ENCODE assay signal across 1 cellular context in the genomic region with DNA sequence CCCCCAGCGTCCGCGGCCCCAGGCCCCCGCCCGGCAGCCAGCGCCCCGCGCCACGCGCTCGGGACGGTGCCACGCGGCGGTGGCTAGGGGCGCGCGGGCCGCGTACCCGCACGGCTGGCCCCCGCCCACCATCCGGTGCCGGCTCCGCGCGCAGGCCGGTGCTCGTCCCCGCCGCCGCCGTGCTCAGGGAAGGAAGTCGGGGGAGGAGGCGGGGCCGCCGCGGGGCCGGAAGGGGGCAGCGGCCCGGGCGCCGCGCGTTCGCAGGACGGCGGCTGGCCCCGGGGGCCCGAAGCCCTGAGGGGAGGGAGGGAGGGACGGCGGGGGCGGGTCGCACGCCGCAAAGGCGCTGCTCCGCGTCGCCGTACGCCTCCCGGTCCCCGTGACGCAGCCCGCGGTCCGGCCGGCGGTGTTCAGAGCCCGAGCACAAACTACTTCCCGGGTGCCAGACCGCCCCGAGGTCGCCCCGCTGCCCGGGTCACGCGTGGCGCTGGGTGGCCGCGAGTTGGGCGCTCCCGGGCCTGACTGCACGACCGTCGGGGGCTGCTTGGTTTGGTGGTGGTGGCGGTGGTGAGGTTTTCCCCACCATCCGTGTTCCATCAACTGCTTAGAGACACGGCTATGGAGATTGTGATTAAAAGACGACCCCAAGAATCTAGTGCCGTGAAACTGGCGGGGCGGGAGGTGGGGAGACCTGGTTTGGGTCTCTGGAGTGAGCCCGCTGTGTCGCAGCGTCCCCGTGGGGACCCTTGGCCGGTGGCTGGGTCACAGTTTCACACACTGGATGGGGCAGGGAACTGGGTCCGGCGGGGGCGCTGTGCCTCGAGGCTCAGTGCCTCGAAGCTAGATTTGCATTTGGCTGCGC.
TF ChIP-seq lines count a peak whose summit lies in the region.

Gene DCTD (minus strand): TSS at position 205 of the 862 bp plus-strand sequence. CDS start 1,818 bp downstream, outside the sequence.

TF ChIP-seq in GM12878, 131 proteins besides CTCF, POLR2A, EP300 and RAD21 (continued from another document and continues in another):
- TF ChIP-seq, protein P1, sequence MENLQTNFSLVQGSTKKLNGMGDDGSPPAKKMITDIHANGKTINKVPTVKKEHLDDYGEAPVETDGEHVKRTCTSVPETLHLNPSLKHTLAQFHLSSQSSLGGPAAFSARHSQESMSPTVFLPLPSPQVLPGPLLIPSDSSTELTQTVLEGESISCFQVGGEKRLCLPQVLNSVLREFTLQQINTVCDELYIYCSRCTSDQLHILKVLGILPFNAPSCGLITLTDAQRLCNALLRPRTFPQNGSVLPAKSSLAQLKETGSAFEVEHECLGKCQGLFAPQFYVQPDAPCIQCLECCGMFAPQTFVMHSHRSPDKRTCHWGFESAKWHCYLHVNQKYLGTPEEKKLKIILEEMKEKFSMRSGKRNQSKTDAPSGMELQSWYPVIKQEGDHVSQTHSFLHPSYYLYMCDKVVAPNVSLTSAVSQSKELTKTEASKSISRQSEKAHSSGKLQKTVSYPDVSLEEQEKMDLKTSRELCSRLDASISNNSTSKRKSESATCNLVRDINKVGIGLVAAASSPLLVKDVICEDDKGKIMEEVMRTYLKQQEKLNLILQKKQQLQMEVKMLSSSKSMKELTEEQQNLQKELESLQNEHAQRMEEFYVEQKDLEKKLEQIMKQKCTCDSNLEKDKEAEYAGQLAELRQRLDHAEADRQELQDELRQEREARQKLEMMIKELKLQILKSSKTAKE (IDR thresholded peaks at IDR 0.05; ENCODE audit: low read depth, poor library complexity, severe bottlenecking): no peak
- no peak for TF ChIP-seq NFIC (IDR thresholded peaks at IDR 0.05; ENCODE audit: low read depth, low read length)
- no peak for TF ChIP-seq BCL11A (IDR thresholded peaks at IDR 0.05; ENCODE audit: low read depth, low read length)
- TF ChIP-seq NR2C2 (IDR thresholded peaks at IDR 0.05; ENCODE audit: borderline replicate concordance, control insufficient read depth, insufficient read length, low read depth): no peak
- TF ChIP-seq EZH2 (IDR thresholded peaks at IDR 0.05; ENCODE audit: borderline replicate concordance, control insufficient read depth, low read depth, low read length): no peak
- TF ChIP-seq ZZZ3 (IDR thresholded peaks at IDR 0.05; ENCODE audit: control insufficient read depth, insufficient read length, low read depth): no peak
- no peak for TF ChIP-seq BCLAF1 (IDR thresholded peaks at IDR 0.05)
- TF ChIP-seq E2F8 (IDR thresholded peaks at IDR 0.05; ENCODE audit: low read depth, partially characterized antibody): no peak
- no peak for TF ChIP-seq SUZ12 (IDR thresholded peaks at IDR 0.05; ENCODE audit: unreplicated experiment)
- no peak; the same call in 1 of the 2 replicates for TF ChIP-seq SMAD5 (IDR thresholded peaks at IDR 0.05; ENCODE audit: low read depth)
- TF ChIP-seq, protein P2, sequence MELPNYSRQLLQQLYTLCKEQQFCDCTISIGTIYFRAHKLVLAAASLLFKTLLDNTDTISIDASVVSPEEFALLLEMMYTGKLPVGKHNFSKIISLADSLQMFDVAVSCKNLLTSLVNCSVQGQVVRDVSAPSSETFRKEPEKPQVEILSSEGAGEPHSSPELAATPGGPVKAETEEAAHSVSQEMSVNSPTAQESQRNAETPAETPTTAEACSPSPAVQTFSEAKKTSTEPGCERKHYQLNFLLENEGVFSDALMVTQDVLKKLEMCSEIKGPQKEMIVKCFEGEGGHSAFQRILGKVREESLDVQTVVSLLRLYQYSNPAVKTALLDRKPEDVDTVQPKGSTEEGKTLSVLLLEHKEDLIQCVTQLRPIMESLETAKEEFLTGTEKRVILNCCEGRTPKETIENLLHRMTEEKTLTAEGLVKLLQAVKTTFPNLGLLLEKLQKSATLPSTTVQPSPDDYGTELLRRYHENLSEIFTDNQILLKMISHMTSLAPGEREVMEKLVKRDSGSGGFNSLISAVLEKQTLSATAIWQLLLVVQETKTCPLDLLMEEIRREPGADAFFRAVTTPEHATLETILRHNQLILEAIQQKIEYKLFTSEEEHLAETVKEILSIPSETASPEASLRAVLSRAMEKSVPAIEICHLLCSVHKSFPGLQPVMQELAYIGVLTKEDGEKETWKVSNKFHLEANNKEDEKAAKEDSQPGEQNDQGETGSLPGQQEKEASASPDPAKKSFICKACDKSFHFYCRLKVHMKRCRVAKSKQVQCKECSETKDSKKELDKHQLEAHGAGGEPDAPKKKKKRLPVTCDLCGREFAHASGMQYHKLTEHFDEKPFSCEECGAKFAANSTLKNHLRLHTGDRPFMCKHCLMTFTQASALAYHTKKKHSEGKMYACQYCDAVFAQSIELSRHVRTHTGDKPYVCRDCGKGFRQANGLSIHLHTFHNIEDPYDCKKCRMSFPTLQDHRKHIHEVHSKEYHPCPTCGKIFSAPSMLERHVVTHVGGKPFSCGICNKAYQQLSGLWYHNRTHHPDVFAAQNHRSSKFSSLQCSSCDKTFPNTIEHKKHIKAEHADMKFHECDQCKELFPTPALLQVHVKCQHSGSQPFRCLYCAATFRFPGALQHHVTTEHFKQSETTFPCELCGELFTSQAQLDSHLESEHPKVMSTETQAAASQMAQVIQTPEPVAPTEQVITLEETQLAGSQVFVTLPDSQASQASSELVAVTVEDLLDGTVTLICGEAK (IDR thresholded peaks at IDR 0.05; ENCODE audit: borderline replicate concordance): no peak
- TF ChIP-seq ZBED1 (IDR thresholded peaks at IDR 0.05; ENCODE audit: borderline replicate concordance): no peak
- TF ChIP-seq JUND (IDR thresholded peaks at IDR 0.05; ENCODE audit: low read depth, low read length): no peak; the same call in 1 of the 2 replicates
- no peak for TF ChIP-seq HDAC6 (IDR thresholded peaks at IDR 0.05; ENCODE audit: unreplicated experiment)
- TF ChIP-seq SIX5 (IDR thresholded peaks at IDR 0.05; ENCODE audit: low read depth, low read length, severe bottlenecking): no peak
- TF ChIP-seq, protein P3, sequence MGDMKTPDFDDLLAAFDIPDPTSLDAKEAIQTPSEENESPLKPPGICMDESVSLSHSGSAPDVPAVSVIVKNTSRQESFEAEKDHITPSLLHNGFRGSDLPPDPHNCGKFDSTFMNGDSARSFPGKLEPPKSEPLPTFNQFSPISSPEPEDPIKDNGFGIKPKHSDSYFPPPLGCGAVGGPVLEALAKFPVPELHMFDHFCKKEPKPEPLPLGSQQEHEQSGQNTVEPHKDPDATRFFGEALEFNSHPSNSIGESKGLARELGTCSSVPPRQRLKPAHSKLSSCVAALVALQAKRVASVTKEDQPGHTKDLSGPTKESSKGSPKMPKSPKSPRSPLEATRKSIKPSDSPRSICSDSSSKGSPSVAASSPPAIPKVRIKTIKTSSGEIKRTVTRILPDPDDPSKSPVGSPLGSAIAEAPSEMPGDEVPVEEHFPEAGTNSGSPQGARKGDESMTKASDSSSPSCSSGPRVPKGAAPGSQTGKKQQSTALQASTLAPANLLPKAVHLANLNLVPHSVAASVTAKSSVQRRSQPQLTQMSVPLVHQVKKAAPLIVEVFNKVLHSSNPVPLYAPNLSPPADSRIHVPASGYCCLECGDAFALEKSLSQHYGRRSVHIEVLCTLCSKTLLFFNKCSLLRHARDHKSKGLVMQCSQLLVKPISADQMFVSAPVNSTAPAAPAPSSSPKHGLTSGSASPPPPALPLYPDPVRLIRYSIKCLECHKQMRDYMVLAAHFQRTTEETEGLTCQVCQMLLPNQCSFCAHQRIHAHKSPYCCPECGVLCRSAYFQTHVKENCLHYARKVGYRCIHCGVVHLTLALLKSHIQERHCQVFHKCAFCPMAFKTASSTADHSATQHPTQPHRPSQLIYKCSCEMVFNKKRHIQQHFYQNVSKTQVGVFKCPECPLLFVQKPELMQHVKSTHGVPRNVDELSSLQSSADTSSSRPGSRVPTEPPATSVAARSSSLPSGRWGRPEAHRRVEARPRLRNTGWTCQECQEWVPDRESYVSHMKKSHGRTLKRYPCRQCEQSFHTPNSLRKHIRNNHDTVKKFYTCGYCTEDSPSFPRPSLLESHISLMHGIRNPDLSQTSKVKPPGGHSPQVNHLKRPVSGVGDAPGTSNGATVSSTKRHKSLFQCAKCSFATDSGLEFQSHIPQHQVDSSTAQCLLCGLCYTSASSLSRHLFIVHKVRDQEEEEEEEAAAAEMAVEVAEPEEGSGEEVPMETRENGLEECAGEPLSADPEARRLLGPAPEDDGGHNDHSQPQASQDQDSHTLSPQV (IDR thresholded peaks at IDR 0.05): no peak
- TF ChIP-seq, protein P4, sequence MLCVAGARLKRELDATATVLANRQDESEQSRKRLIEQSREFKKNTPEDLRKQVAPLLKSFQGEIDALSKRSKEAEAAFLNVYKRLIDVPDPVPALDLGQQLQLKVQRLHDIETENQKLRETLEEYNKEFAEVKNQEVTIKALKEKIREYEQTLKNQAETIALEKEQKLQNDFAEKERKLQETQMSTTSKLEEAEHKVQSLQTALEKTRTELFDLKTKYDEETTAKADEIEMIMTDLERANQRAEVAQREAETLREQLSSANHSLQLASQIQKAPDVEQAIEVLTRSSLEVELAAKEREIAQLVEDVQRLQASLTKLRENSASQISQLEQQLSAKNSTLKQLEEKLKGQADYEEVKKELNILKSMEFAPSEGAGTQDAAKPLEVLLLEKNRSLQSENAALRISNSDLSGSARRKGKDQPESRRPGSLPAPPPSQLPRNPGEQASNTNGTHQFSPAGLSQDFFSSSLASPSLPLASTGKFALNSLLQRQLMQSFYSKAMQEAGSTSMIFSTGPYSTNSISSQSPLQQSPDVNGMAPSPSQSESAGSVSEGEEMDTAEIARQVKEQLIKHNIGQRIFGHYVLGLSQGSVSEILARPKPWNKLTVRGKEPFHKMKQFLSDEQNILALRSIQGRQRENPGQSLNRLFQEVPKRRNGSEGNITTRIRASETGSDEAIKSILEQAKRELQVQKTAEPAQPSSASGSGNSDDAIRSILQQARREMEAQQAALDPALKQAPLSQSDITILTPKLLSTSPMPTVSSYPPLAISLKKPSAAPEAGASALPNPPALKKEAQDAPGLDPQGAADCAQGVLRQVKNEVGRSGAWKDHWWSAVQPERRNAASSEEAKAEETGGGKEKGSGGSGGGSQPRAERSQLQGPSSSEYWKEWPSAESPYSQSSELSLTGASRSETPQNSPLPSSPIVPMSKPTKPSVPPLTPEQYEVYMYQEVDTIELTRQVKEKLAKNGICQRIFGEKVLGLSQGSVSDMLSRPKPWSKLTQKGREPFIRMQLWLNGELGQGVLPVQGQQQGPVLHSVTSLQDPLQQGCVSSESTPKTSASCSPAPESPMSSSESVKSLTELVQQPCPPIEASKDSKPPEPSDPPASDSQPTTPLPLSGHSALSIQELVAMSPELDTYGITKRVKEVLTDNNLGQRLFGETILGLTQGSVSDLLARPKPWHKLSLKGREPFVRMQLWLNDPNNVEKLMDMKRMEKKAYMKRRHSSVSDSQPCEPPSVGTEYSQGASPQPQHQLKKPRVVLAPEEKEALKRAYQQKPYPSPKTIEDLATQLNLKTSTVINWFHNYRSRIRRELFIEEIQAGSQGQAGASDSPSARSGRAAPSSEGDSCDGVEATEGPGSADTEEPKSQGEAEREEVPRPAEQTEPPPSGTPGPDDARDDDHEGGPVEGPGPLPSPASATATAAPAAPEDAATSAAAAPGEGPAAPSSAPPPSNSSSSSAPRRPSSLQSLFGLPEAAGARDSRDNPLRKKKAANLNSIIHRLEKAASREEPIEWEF (IDR thresholded peaks at IDR 0.05; ENCODE audit: insufficient replicate concordance, low read depth, low read length): peak; percentile 21
- no peak for TF ChIP-seq SREBF1 (IDR thresholded peaks at IDR 0.05; ENCODE audit: low read length)
- TF ChIP-seq, protein P5, sequence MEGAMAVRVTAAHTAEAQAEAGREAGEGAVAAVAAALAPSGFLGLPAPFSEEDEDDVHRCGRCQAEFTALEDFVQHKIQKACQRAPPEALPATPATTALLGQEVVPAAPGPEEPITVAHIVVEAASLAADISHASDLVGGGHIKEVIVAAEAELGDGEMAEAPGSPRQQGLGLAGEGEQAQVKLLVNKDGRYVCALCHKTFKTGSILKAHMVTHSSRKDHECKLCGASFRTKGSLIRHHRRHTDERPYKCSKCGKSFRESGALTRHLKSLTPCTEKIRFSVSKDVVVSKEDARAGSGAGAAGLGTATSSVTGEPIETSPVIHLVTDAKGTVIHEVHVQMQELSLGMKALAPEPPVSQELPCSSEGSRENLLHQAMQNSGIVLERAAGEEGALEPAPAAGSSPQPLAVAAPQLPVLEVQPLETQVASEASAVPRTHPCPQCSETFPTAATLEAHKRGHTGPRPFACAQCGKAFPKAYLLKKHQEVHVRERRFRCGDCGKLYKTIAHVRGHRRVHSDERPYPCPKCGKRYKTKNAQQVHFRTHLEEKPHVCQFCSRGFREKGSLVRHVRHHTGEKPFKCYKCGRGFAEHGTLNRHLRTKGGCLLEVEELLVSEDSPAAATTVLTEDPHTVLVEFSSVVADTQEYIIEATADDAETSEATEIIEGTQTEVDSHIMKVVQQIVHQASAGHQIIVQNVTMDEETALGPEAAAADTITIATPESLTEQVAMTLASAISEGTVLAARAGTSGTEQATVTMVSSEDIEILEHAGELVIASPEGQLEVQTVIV (IDR thresholded peaks at IDR 0.05; ENCODE audit: borderline replicate concordance, partially characterized antibody): no peak
- peak; percentile 73 for TF ChIP-seq PML (IDR thresholded peaks at IDR 0.05; ENCODE audit: low read length)
- no peak; the same call in 1 of the 2 replicates for TF ChIP-seq ZNF217 (IDR thresholded peaks at IDR 0.05)
- no peak for TF ChIP-seq CBX3 (IDR thresholded peaks at IDR 0.05; ENCODE audit: borderline replicate concordance, low read depth)
